Comparison of ENCODE assay signal across 1 cellular context in the genomic region with DNA sequence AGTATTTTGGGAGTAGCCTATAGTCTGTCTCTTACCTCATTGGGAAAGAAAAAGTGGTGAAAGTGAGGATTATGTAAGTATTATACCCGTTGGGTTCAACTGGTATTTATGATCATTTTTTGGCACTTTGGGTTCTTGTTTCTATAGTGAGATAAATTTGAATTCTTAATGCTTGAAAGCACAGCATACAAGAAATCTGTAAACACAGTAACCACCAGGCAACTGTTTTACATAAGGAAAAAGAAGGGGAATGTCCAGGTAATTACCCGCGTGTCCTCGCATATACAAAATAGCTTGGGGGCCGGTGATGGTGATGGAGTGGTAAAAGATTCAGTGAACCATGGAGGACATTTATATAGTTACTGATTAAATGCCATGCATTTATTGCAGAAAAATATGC.
TF ChIP-seq lines count a peak whose summit lies in the region.

No MANE protein-coding gene starts in this region.

TF ChIP-seq in WTC11, 78 proteins besides CTCF, POLR2A, EP300 and RAD21 (continued from another document):
- TF ChIP-seq ERG (CRISPR knock-in tag; IDR thresholded peaks at IDR 0.05) = no peak
- no peak for TF ChIP-seq ZNF219 (CRISPR knock-in tag; IDR thresholded peaks at IDR 0.05; ENCODE audit: borderline replicate concordance)
- TF ChIP-seq ZNF423 (CRISPR knock-in tag; IDR thresholded peaks at IDR 0.05) = no peak
- TF ChIP-seq GTF2I (CRISPR knock-in tag; conservative IDR thresholded peaks at IDR 0.05) = no peak
- no peak for TF ChIP-seq JUN (CRISPR knock-in tag; IDR thresholded peaks at IDR 0.05)
- TF ChIP-seq CBFB (CRISPR knock-in tag; IDR thresholded peaks at IDR 0.05; ENCODE audit: low read depth) = no peak
